Comparison of ENCODE assay signal across 29 cellular contexts in the genomic region with DNA sequence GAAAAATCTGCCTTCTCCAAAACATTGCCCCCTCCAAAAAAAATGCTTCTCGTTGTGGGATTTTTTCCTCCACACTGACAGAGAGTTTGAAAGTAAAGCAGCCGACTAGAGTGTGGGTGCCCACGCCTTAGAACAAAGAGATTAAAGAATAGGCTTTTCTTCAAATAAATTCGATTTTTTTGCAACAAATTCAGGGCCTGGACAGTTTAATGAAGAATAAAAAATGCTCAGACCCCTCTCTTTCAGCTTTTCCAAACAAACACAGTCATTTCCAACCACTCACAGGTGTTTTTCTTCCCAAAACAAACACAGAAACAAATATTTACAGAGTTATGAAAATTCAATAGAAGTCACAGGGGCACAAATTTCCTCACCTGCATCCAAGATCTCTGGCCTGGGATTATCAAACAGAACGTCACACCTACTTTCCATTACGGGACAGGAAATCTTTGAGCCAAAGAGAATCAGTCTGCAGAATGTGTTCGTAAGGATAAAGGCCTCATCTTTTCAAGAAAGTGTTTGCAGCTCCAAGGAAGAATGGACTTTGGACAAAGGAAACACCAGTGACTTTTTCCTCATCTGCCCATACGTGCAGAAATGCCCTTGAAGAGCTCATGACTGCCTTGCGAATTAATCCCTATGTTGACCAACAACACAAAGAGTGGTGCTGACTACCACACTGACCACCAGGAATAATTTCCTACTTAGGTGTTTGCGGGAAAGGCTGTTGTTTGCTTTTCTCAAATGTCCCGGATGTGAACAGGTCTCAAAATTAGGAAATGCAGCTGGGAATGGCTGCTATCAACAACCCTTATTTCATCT. TPM values are rescaled to one million over a fixed set of nuclear protein-coding genes. Genes with fewer than 3 reads are reported as not detected.
DNase-seq lines count a peak whose midpoint lies in the region; ATAC-seq and TF ChIP-seq lines count a peak whose summit lies in the region.
"Had no signal": no experiment of that assay in that cellular context is flagged by ENCODE, and none has a peak within 500 bp of the region (broad histone marks: within the 10 kb centered on the region; RNA-seq: fewer than 3 reads in every experiment).

No MANE protein-coding gene starts in this region.

- peaks cover 3% of the 10 kb centered on the region for H3K27me3 ChIP-seq in smooth muscle cell (ENCODE audit: low read depth)
- H3K27me3 ChIP-seq: breast epithelium, tibial artery had no signal

- no peak overlapping the region for H3K4me3 ChIP-seq in mucosa of descending colon
- H3K4me3 ChIP-seq in smooth muscle cell, result no peak overlapping the region
- H3K4me3 ChIP-seq: breast epithelium, tibial artery had no signal

- intact Hi-C loops in mucosa of descending colon (cut with DNase I, micrococcal nuclease), result no loop called here
- intact Hi-C loops in MCF 10A (cut with micrococcal nuclease), result no loop called here

- TF ChIP-seq CTCF in mucosa of descending colon (IDR thresholded peaks at IDR 0.05), result no peak
- TF ChIP-seq CTCF in MCF 10A (IDR thresholded peaks at IDR 0.05; ENCODE audit: unreplicated experiment), result no peak
- no peak for TF ChIP-seq CTCF in smooth muscle cell (IDR thresholded peaks at IDR 0.05; ENCODE audit: borderline replicate concordance, insufficient read depth, poor library complexity, severe bottlenecking)

- no TSS peak for BruUV-seq in MCF 10A (replicated peaks; lab: Mats Ljungman, UMichigan)

- no peaks in the 10 kb centered on the region for H3K27me3 Mint-ChIP-seq in MCF 10A (ENCODE audit: insufficient read depth, unreplicated experiment)
- H3K27me3 Mint-ChIP-seq: activated CD8-positive, alpha-beta memory T cell treated with anti-CD3 and anti-CD28 coated beads, Interleukin-2, amount 10 ng/mL, durations not matched to agents 7 days and 5 days; effector memory CD8-positive, alpha-beta T cell; natural killer cell treated with Interleukin-12 subunit alpha and Interleukin-12 subunit beta and Interleukin-15 and Interleukin-18, amount 100 ng/mL, for 72 hours; stimulated activated naive CD8-positive, alpha-beta T cell treated with anti-CD3 and anti-CD28 coated beads, Interleukin-15, amount 100 ng/mL, for 72 hours had no signal

- H3K4me1 ChIP-seq in mucosa of descending colon (ENCODE audit: low read depth) (peaks cover 13% of the 10 kb centered on the region), smooth muscle cell (ENCODE audit: low read depth) (peaks cover 12% of the 10 kb centered on the region)
- H3K4me1 ChIP-seq: breast epithelium, parathyroid adenoma, tibial artery had no signal

- DNase-seq in NCI-H510A treated with DMSO at 0.1 percent for 48 hours (lab: John Stamatoyannopoulos, UW) (peak; percentile 55), NCI-H510A (lab: John Stamatoyannopoulos, UW) (no peak), SHP77 treated with DMSO at 0.1 percent for 48 hours (lab: John Stamatoyannopoulos, UW) (peak; percentile 45), mucosa of descending colon (peak in 1 of 3 donors; percentile 57), MCF 10A (ENCODE audit: unreplicated experiment) (no peak), smooth muscle cell (lab: John Stamatoyannopoulos, UW; ENCODE audit: unreplicated experiment) (no peak)
- DNase-seq in activated CD4-positive, alpha-beta T cell treated with anti-CD3 and anti-CD28 coated beads, Interleukin-2, amount 50 U/mL, for 1 hour, result no peak
- DNase-seq: activated CD4-positive, alpha-beta T cell treated with anti-CD3 and anti-CD28 coated beads for 48 hours; activated CD8-positive, alpha-beta memory T cell treated with anti-CD3 and anti-CD28 coated beads, Interleukin-2, amount 10 ng/mL, durations not matched to agents 7 days and 5 days; activated naive CD4-positive, alpha-beta T cell treated with anti-CD3 and anti-CD28 coated beads for 36 hours; CD8-positive, alpha-beta memory T cell; DMS79; effector memory CD8-positive, alpha-beta T cell; H7; left ventricle myocardium superior; stimulated activated naive CD8-positive, alpha-beta T cell treated with anti-CD3 and anti-CD28 coated beads, Interleukin-15, amount 100 ng/mL, for 72 hours; T-helper 2 cell; tibial artery had no signal

- H4K20me1 ChIP-seq in smooth muscle cell (ENCODE audit: low read depth), result no peaks in the 10 kb centered on the region

- no peak overlapping the region for H2AFZ ChIP-seq in smooth muscle cell (ENCODE audit: low read depth)
- H2AFZ ChIP-seq: parathyroid adenoma had no signal

- no peak overlapping the region for H3K27ac Mint-ChIP-seq in MCF 10A (ENCODE audit: low read depth, unreplicated experiment)
- H3K27ac Mint-ChIP-seq: activated CD8-positive, alpha-beta memory T cell treated with anti-CD3 and anti-CD28 coated beads, Interleukin-2, amount 10 ng/mL, durations not matched to agents 7 days and 5 days; activated naive CD4-positive, alpha-beta T cell treated with anti-CD3 and anti-CD28 coated beads for 36 hours; CD8-positive, alpha-beta memory T cell; effector memory CD8-positive, alpha-beta T cell; mesothelial cell of epicardium; natural killer cell treated with Interleukin-12 subunit alpha and Interleukin-12 subunit beta and Interleukin-15 and Interleukin-18, amount 100 ng/mL, for 72 hours; stimulated activated naive CD8-positive, alpha-beta T cell treated with anti-CD3 and anti-CD28 coated beads, Interleukin-15, amount 100 ng/mL, for 72 hours had no signal

- WGBS in smooth muscle cell (ENCODE audit: low lambda C conversion rate), result 82% methylated on average over 11 of the region's 11 CpGs

- H3K9ac ChIP-seq in smooth muscle cell (ENCODE audit: low read depth), result no peak overlapping the region
- H3K9ac ChIP-seq: parathyroid adenoma had no signal

- no peaks in the 10 kb centered on the region for H3K36me3 Mint-ChIP-seq in MCF 10A (ENCODE audit: insufficient read depth, unreplicated experiment)
- H3K36me3 Mint-ChIP-seq: activated CD8-positive, alpha-beta memory T cell treated with anti-CD3 and anti-CD28 coated beads, Interleukin-2, amount 10 ng/mL, durations not matched to agents 7 days and 5 days; mesothelial cell of epicardium; natural killer cell treated with Interleukin-12 subunit alpha and Interleukin-12 subunit beta and Interleukin-15 and Interleukin-18, amount 100 ng/mL, for 72 hours had no signal

- H3K79me2 ChIP-seq in smooth muscle cell (ENCODE audit: low read depth), result no peaks in the 10 kb centered on the region
- H3K79me2 ChIP-seq: parathyroid adenoma had no signal

- no peak overlapping the region for H3K4me2 ChIP-seq in smooth muscle cell

- H3K9me3 Mint-ChIP-seq in MCF 10A (ENCODE audit: unreplicated experiment), result peaks cover 10% of the 10 kb centered on the region
- H3K9me3 Mint-ChIP-seq: activated naive CD4-positive, alpha-beta T cell treated with anti-CD3 and anti-CD28 coated beads for 36 hours; mesothelial cell of epicardium had no signal

- no peaks in the 10 kb centered on the region for H3K4me1 Mint-ChIP-seq in MCF 10A (ENCODE audit: insufficient read depth, unreplicated experiment)
- H3K4me1 Mint-ChIP-seq: activated CD8-positive, alpha-beta memory T cell treated with anti-CD3 and anti-CD28 coated beads, Interleukin-2, amount 10 ng/mL, durations not matched to agents 7 days and 5 days; CD8-positive, alpha-beta memory T cell; mesothelial cell of epicardium; stimulated activated naive CD8-positive, alpha-beta T cell treated with anti-CD3 and anti-CD28 coated beads, Interleukin-15, amount 100 ng/mL, for 72 hours had no signal

- CTCF ChIA-PET in MCF 10A (lab: Yijun Ruan, JAX), result interaction anchor here (0.6 to 0.7 kb wide), 3 partner anchors 160 to 858 kb away, joined by 3 read pairs; no protein-coding TSS in a partner anchor

- H3F3A ChIP-seq in smooth muscle cell (ENCODE audit: low read depth), result no peaks in the 10 kb centered on the region

- H3K27ac ChIP-seq in smooth muscle cell (ENCODE audit: low read depth), result no peak overlapping the region
- H3K27ac ChIP-seq: breast epithelium, HL-60, parathyroid adenoma, RWPE1, tibial artery had no signal

- H3K36me3 ChIP-seq in mucosa of descending colon (ENCODE audit: low read depth), result no peaks in the 10 kb centered on the region
- no peaks in the 10 kb centered on the region for H3K36me3 ChIP-seq in smooth muscle cell (ENCODE audit: low read depth)
- H3K36me3 ChIP-seq: breast epithelium, tibial artery had no signal

- H3K9me3 ChIP-seq in mucosa of descending colon (no peaks in the 10 kb centered on the region), smooth muscle cell (replicated peaks; ENCODE audit: low read depth) (no peaks in the 10 kb centered on the region)
- H3K9me3 ChIP-seq: breast epithelium, tibial artery had no signal

- peak; percentile 56 for ATAC-seq in mucosa of descending colon
- ATAC-seq in HG03469 (IDR thresholded peaks at IDR 0.05; ENCODE audit: unreplicated experiment), result no peak
- ATAC-seq: activated CD8-positive, alpha-beta memory T cell treated with anti-CD3 and anti-CD28 coated beads, Interleukin-2, amount 10 ng/mL, durations not matched to agents 7 days and 5 days; effector memory CD8-positive, alpha-beta T cell; esophagus mucosa; left ventricle myocardium superior; natural killer cell treated with Interleukin-12 subunit alpha and Interleukin-12 subunit beta and Interleukin-15 and Interleukin-18, amount 100 ng/mL, for 72 hours; sciatic nerve; SK-N-SH treated with all-trans-retinoic acid at 6 μM for 48 hours; stimulated activated naive CD8-positive, alpha-beta T cell treated with anti-CD3 and anti-CD28 coated beads, Interleukin-15, amount 100 ng/mL, for 72 hours had no signal

- H3K4me3 Mint-ChIP-seq in MCF 10A (ENCODE audit: unreplicated experiment), result no peak overlapping the region
- H3K4me3 Mint-ChIP-seq: activated CD8-positive, alpha-beta memory T cell treated with anti-CD3 and anti-CD28 coated beads, Interleukin-2, amount 10 ng/mL, durations not matched to agents 7 days and 5 days; activated naive CD4-positive, alpha-beta T cell treated with anti-CD3 and anti-CD28 coated beads for 36 hours; CD8-positive, alpha-beta memory T cell; effector memory CD8-positive, alpha-beta T cell; mesothelial cell of epicardium; natural killer cell treated with Interleukin-12 subunit alpha and Interleukin-12 subunit beta and Interleukin-15 and Interleukin-18, amount 100 ng/mL, for 72 hours; stimulated activated naive CD8-positive, alpha-beta T cell treated with anti-CD3 and anti-CD28 coated beads, Interleukin-15, amount 100 ng/mL, for 72 hours had no signal

- POLR2A ChIA-PET in MCF 10A (lab: Yijun Ruan, JAX), result no interaction called here

RNA-seq across cellular contexts. Expression of a gene that starts 31.3 kb away (rescaled TPM):
- total RNA-seq in mucosa of descending colon (10 to 100 TPM; 16.0 to 47.6 (median 42.3) TPM), MCF 10A (2022) (not detected in 2 replicates), smooth muscle cell (0.18 and 0.22 TPM in 2 replicates)
- polyA plus RNA-seq in smooth muscle cell, result 0.49 and 1.1 TPM in 2 replicates
- total RNA-seq: activated CD8-positive, alpha-beta memory T cell treated with anti-CD3 and anti-CD28 coated beads, Interleukin-2, amount 10 ng/mL, durations not matched to agents 7 days and 5 days; activated naive CD4-positive, alpha-beta T cell treated with anti-CD3 and anti-CD28 coated beads for 36 hours; CD8-positive, alpha-beta memory T cell; left ventricle myocardium superior; natural killer cell treated with Interleukin-12 subunit alpha and Interleukin-12 subunit beta and Interleukin-15 and Interleukin-18, amount 100 ng/mL, for 72 hours; NCI-H460 had no signal
- polyA plus RNA-seq: CD8-positive, alpha-beta memory T cell had no signal

Comparison
In these comparisons a context has a peak if more than half of its experiments do, and no peak if none do; other contexts are left out.
1. DNase-seq: peak in NCI-H510A treated with DMSO at 0.1 percent for 48 hours (single experiment) and SHP77 treated with DMSO at 0.1 percent for 48 hours (single experiment); none in NCI-H510A (single experiment), activated CD4-positive, alpha-beta T cell treated with anti-CD3 and anti-CD28 coated beads, Interleukin-2, amount 50 U/mL, for 1 hour (single experiment), MCF 10A (single experiment) and smooth muscle cell (single experiment).
2. RNA of a gene that starts 31.3 kb away (total RNA-seq): 16.0 to 47.6 TPM in mucosa of descending colon; 0.18 to 0.22 TPM in smooth muscle cell and not detected in MCF 10A; every median in the first group is over 10 times any median in the second.